ENCODE assay signal across 1 cellular context in the genomic region with DNA sequence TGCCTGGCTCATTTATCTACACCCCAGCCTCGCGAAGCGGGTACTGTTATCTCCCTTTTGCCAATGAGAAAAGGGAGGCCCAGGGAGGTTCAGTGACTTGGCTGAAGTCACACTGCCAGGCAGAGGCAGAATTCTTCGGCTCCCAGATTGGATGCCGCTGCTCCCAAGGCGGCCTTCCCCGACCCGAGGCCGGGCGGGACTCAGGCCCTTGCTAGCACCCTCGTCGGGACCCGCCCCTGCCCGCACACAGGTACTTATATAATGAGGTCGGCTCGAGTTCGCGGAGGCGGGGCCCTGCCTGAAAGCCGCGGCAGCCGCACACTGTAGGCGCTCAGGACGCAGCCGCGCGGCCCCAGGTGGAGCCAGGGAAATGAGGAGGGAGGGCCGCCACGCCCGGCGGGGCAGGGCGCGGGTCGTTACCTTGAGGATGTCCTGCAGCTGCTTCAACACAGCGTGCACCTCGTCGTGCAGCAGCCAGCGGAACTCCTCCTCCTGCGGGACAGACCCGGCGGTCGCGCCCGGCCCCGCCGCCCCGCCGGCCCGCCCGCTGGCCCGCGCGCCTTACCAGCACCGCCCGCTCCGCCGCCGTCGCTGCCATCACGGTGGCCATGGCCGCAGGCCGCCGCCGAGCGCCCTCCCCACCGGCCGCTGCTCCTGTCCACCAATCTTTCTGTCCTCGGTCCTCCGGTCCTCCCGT.
TF ChIP-seq lines count a peak whose summit lies in the region.

A gene with protein sequence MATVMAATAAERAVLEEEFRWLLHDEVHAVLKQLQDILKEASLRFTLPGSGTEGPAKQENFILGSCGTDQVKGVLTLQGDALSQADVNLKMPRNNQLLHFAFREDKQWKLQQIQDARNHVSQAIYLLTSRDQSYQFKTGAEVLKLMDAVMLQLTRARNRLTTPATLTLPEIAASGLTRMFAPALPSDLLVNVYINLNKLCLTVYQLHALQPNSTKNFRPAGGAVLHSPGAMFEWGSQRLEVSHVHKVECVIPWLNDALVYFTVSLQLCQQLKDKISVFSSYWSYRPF (minus strand): TSS at position 672 of the 697 bp plus-strand sequence. CDS start 62 bp downstream, at position 610.

TF ChIP-seq in WTC11, 78 proteins besides CTCF, POLR2A, EP300 and RAD21 (continued from another document):
- TF ChIP-seq ETV6 (CRISPR knock-in tag; IDR thresholded peaks at IDR 0.05) (0 out of 2 replicates have a peak, but pooled peaks have one; percentile 35), NFYB (CRISPR knock-in tag; conservative IDR thresholded peaks at IDR 0.05; ENCODE audit: low read depth) (no peak), SMAD3 (CRISPR knock-in tag; IDR thresholded peaks at IDR 0.05; ENCODE audit: borderline replicate concordance) (no peak), TCF7 (CRISPR knock-in tag; IDR thresholded peaks at IDR 0.05; ENCODE audit: low read depth) (no peak)
- TF ChIP-seq, protein P1, sequence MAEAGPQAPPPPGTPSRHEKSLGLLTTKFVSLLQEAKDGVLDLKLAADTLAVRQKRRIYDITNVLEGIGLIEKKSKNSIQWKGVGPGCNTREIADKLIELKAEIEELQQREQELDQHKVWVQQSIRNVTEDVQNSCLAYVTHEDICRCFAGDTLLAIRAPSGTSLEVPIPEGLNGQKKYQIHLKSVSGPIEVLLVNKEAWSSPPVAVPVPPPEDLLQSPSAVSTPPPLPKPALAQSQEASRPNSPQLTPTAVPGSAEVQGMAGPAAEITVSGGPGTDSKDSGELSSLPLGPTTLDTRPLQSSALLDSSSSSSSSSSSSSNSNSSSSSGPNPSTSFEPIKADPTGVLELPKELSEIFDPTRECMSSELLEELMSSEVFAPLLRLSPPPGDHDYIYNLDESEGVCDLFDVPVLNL (CRISPR knock-in tag; IDR thresholded peaks at IDR 0.05; ENCODE audit: borderline replicate concordance, low read depth), result no peak
- TF ChIP-seq, protein P2, sequence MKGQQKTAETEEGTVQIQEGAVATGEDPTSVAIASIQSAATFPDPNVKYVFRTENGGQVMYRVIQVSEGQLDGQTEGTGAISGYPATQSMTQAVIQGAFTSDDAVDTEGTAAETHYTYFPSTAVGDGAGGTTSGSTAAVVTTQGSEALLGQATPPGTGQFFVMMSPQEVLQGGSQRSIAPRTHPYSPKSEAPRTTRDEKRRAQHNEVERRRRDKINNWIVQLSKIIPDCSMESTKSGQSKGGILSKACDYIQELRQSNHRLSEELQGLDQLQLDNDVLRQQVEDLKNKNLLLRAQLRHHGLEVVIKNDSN (CRISPR knock-in tag; IDR thresholded peaks at IDR 0.05), result no peak
